Comparison of ENCODE assay signal across 22 cellular contexts in genomic region chr11:120500414-120500936, GRCh38. TPM values are rescaled to one million over a fixed set of nuclear protein-coding genes. Genes with fewer than 3 reads are reported as not detected.
DNase-seq lines count a peak whose midpoint lies in the region; ATAC-seq and TF ChIP-seq lines count a peak whose summit lies in the region.
"Had no signal": no experiment of that assay in that cellular context is flagged by ENCODE, and none has a peak within 500 bp of the region (broad histone marks: within the 10 kb centered on the region; RNA-seq: fewer than 3 reads in every experiment).

No MANE protein-coding gene starts in this region.

- CTCF ChIA-PET in SK-N-SH (lab: Yijun Ruan, JAX) (interaction anchor here (0.8 to 4.6 kb wide), 6 partner anchors 11 to 184 kb away, joined by 3 to 42 read pairs (median 8); partner anchors contain the start of gene GRIK4), Calu3 (lab: Charles Lee) (interaction anchor here (1.2 kb wide), 1 partner anchor 165 kb away, joined by 3 read pairs; no protein-coding TSS in a partner anchor)

- H3K4me3 Mint-ChIP-seq in Calu3 (ENCODE audit: low read depth, unreplicated experiment) = no peak overlapping the region
- H3K4me3 Mint-ChIP-seq: activated CD8-positive, alpha-beta memory T cell treated with anti-CD3 and anti-CD28 coated beads, Interleukin-2, amount 10 ng/mL, durations not matched to agents 7 days and 5 days; CD8-positive, alpha-beta memory T cell; mesothelial cell of epicardium; stimulated activated effector memory CD8-positive, alpha-beta T cell treated with anti-CD3 and anti-CD28 coated beads, Interleukin-12 subunit alpha, Interleukin-12 subunit beta, amount 100 ng/mL, for 72 hours had no signal

- H3K36me3 ChIP-seq in SK-N-SH (replicated peaks in 1 of 2; ENCODE audit: control insufficient read depth in 1 of 2, insufficient read depth in 2 of 2, low read length in 1 of 2) = no peaks in the 10 kb centered on the region
- H3K36me3 ChIP-seq in brain microvascular endothelial cell (replicated peaks) = peaks cover 1% of the 10 kb centered on the region
- H3K36me3 ChIP-seq: transverse colon had no signal

- TF ChIP-seq EP300 in SK-N-SH (IDR thresholded peaks at IDR 0.05; ENCODE audit: borderline replicate concordance in 1 of 2, low read depth in 1 of 2, low read length in 1 of 2) = no peak

- peaks cover 11% of the 10 kb centered on the region for H3K27me3 Mint-ChIP-seq in Calu3 (ENCODE audit: unreplicated experiment)

- no peaks in the 10 kb centered on the region for H3K9me2 ChIP-seq in SK-N-SH

- no peaks in the 10 kb centered on the region for H3K4me1 ChIP-seq in SK-N-SH (ENCODE audit: control insufficient read depth in 1 of 2, insufficient read depth in 2 of 2, low read depth in 1 of 2, low read length in 1 of 2)
- H3K4me1 ChIP-seq: transverse colon had no signal

- TF ChIP-seq CTCF in SK-N-SH (IDR thresholded peaks at IDR 0.05) = no peak
- TF ChIP-seq CTCF in brain microvascular endothelial cell (IDR thresholded peaks at IDR 0.05; ENCODE audit: low read depth, low read length, missing control alignments) = peak; percentile 10
- no peak for TF ChIP-seq CTCF in Calu3 (IDR thresholded peaks at IDR 0.05; ENCODE audit: unreplicated experiment)

- POLR2A ChIA-PET in SK-N-SH (lab: Yijun Ruan, JAX) = interaction anchor here (0.6 kb wide), 1 partner anchor 8 kb away, joined by 3 read pairs; no protein-coding TSS in a partner anchor

- H3K9ac ChIP-seq in SK-N-SH = no peak overlapping the region

- peak; percentile 18; the same call in 1 of the 3 replicates for ATAC-seq in SK-N-SH treated with all-trans-retinoic acid at 6 μM for 48 hours
- ATAC-seq: activated CD4-positive, CD25-positive, alpha-beta regulatory T cell treated with anti-CD3 and anti-CD28 coated beads, Interleukin-2, amount 50 U/mL, for 24 hours; activated CD8-positive, alpha-beta memory T cell treated with anti-CD3 and anti-CD28 coated beads, Interleukin-2, amount 10 ng/mL, durations not matched to agents 7 days and 5 days; stimulated activated effector memory CD8-positive, alpha-beta T cell treated with anti-CD3 and anti-CD28 coated beads, Interleukin-12 subunit alpha, Interleukin-12 subunit beta, amount 100 ng/mL, for 72 hours had no signal

- no peaks in the 10 kb centered on the region for H3K9me3 ChIP-seq in SK-N-SH
- H3K9me3 ChIP-seq: transverse colon had no signal

- H4K20me1 ChIP-seq in SK-N-SH (ENCODE audit: insufficient read depth) = no peaks in the 10 kb centered on the region

- DNase-seq in SK-N-SH (no peak), brain microvascular endothelial cell (no peak), iPS-NIHi11 (ENCODE audit: low spot score) (peak; percentile 51), DMS79 (lab: John Stamatoyannopoulos, UW) (no peak), T-helper 2 cell (no peak), Calu3 (no peak)
- DNase-seq in stimulated activated CD4-positive, alpha-beta T cell treated with anti-CD3 and anti-CD28 coated beads, Interleukin-4, amount 100 ng/mL, for 1 hour = no peak
- DNase-seq: activated CD8-positive, alpha-beta memory T cell treated with anti-CD3 and anti-CD28 coated beads, Interleukin-2, amount 10 ng/mL, durations not matched to agents 7 days and 5 days; activated gamma-delta T cell; aorta; CD8-positive, alpha-beta memory T cell; HCEC 1CT; KBM-7; NCI-H1694; transverse colon had no signal

- H2AFZ ChIP-seq in SK-N-SH (ENCODE audit: low read depth) = no peak overlapping the region

- H3K27me3 ChIP-seq in SK-N-SH (ENCODE audit: insufficient read depth) = no peaks in the 10 kb centered on the region
- no peaks in the 10 kb centered on the region for H3K27me3 ChIP-seq in brain microvascular endothelial cell (replicated peaks)

- TF ChIP-seq RAD21 in SK-N-SH (IDR thresholded peaks at IDR 0.05; ENCODE audit: low read length) = no peak

- no peaks in the 10 kb centered on the region for H3K79me2 ChIP-seq in SK-N-SH (ENCODE audit: insufficient read depth)

- intact Hi-C loops in Calu3 (cut with micrococcal nuclease; ENCODE audit: unreplicated experiment) = loop anchor here (10.0 kb wide), 1 partner anchor 454 kb away; no protein-coding TSS in a partner anchor

- no peak overlapping the region for H3K27ac Mint-ChIP-seq in Calu3 (ENCODE audit: unreplicated experiment)
- H3K27ac Mint-ChIP-seq: activated CD8-positive, alpha-beta memory T cell treated with anti-CD3 and anti-CD28 coated beads, Interleukin-2, amount 10 ng/mL, durations not matched to agents 7 days and 5 days; CD8-positive, alpha-beta memory T cell; mesothelial cell of epicardium; stimulated activated effector memory CD8-positive, alpha-beta T cell treated with anti-CD3 and anti-CD28 coated beads, Interleukin-12 subunit alpha, Interleukin-12 subunit beta, amount 100 ng/mL, for 72 hours had no signal

- BruUV-seq in Calu3 (replicated peaks; lab: Mats Ljungman, UMichigan) = no TSS peak

- H3K4me2 ChIP-seq in SK-N-SH = no peak overlapping the region

- 89% methylated on average over 11 of the region's 11 CpGs for WGBS in SK-N-SH (ENCODE audit: low lambda C conversion rate)

- H3K4me3 ChIP-seq in SK-N-SH (ENCODE audit: low read depth in 2 of 2, low read length in 1 of 2) = no peak overlapping the region
- H3K4me3 ChIP-seq in brain microvascular endothelial cell (ENCODE audit: low read depth, low read length) = no peak overlapping the region
- H3K4me3 ChIP-seq: skin epidermis, transverse colon had no signal

- H3K27ac ChIP-seq in SK-N-SH (ENCODE audit: low read depth in 2 of 2, low read length in 1 of 2) = no peak overlapping the region
- no peak overlapping the region for H3K27ac ChIP-seq in brain microvascular endothelial cell
- H3K27ac ChIP-seq: skin epidermis, transverse colon had no signal

- in situ Hi-C loops in brain microvascular endothelial cell (cut with HindIII; ENCODE audit: low pct_ligation_motif_present, low sequenced_read_pairs) = loop anchor here (25.0 kb wide), 1 partner anchor 187 kb away; no protein-coding TSS in a partner anchor

- H3K9me3 Mint-ChIP-seq in Calu3 (ENCODE audit: low read depth, unreplicated experiment) = no peaks in the 10 kb centered on the region
- H3K9me3 Mint-ChIP-seq: CD8-positive, alpha-beta memory T cell; mesothelial cell of epicardium; stimulated activated effector memory CD8-positive, alpha-beta T cell treated with anti-CD3 and anti-CD28 coated beads, Interleukin-12 subunit alpha, Interleukin-12 subunit beta, amount 100 ng/mL, for 72 hours had no signal

- H3K4me1 Mint-ChIP-seq in Calu3 (ENCODE audit: low read depth, unreplicated experiment) = peaks cover 8% of the 10 kb centered on the region
- H3K4me1 Mint-ChIP-seq: activated CD8-positive, alpha-beta memory T cell treated with anti-CD3 and anti-CD28 coated beads, Interleukin-2, amount 10 ng/mL, durations not matched to agents 7 days and 5 days; CD8-positive, alpha-beta memory T cell; stimulated activated effector memory CD8-positive, alpha-beta T cell treated with anti-CD3 and anti-CD28 coated beads, Interleukin-12 subunit alpha, Interleukin-12 subunit beta, amount 100 ng/mL, for 72 hours had no signal

- peaks cover 5% of the 10 kb centered on the region for H3F3A ChIP-seq in SK-N-SH (replicated peaks; ENCODE audit: insufficient read depth)

- H3K36me3 Mint-ChIP-seq in Calu3 (ENCODE audit: insufficient read depth, unreplicated experiment) = peaks cover 4% of the 10 kb centered on the region
- H3K36me3 Mint-ChIP-seq: activated CD8-positive, alpha-beta memory T cell treated with anti-CD3 and anti-CD28 coated beads, Interleukin-2, amount 10 ng/mL, durations not matched to agents 7 days and 5 days; CD8-positive, alpha-beta memory T cell; mesothelial cell of epicardium; stimulated activated effector memory CD8-positive, alpha-beta T cell treated with anti-CD3 and anti-CD28 coated beads, Interleukin-12 subunit alpha, Interleukin-12 subunit beta, amount 100 ng/mL, for 72 hours had no signal

TF ChIP-seq in SK-N-SH treated with all-trans-retinoic acid at 6 μM for 48 hours, 23 proteins besides CTCF, POLR2A, EP300 and RAD21 (continues in another document):
- TF ChIP-seq TOX (CRISPR knock-in tag; IDR thresholded peaks at IDR 0.05; ENCODE audit: borderline replicate concordance) (no peak), POU6F1 (CRISPR knock-in tag; IDR thresholded peaks at IDR 0.05; ENCODE audit: borderline replicate concordance, low read depth) (no peak)

TF ChIP-seq in SK-N-SH, 30 proteins besides CTCF, POLR2A, EP300 and RAD21 (continues in another document):
- TF ChIP-seq SIN3A (IDR thresholded peaks at IDR 0.05; ENCODE audit: borderline replicate concordance, low read depth, low read length) = no peak
- TF ChIP-seq MXI1 (IDR thresholded peaks at IDR 0.05; ENCODE audit: low read depth, low read length) = no peak
- TF ChIP-seq MEF2A (IDR thresholded peaks at IDR 0.05; ENCODE audit: borderline replicate concordance, low read depth) = no peak
- no peak for TF ChIP-seq USF2 (IDR thresholded peaks at IDR 0.05; ENCODE audit: borderline replicate concordance, low read depth, low read length)
- no peak for TF ChIP-seq NRF1 (IDR thresholded peaks at IDR 0.05; ENCODE audit: low read depth, low read length)
- TF ChIP-seq IRF3 (IDR thresholded peaks at IDR 0.05; ENCODE audit: low read depth, low read length) = no peak
- TF ChIP-seq MAX (IDR thresholded peaks at IDR 0.05; ENCODE audit: low read depth) = no peak
- TF ChIP-seq RCOR1 (IDR thresholded peaks at IDR 0.05; ENCODE audit: low read length) = no peak
- TF ChIP-seq NFIC (IDR thresholded peaks at IDR 0.05; ENCODE audit: borderline replicate concordance) = no peak

RNA-seq across cellular contexts. Expression of gene GRIK4, which starts 11.1 kb away (rescaled TPM):
- polyA plus RNA-seq in SK-N-SH (2012; rRNA removed) = 0.02 and 0.03 TPM in 2 replicates
- polyA plus RNA-seq in SK-N-SH (2012; cell fraction: cytosol; rRNA removed) = 0.01 and 0.04 TPM in 2 replicates
- 0.04 TPM in 2 replicates for polyA plus RNA-seq in SK-N-SH (2012; cell fraction: nucleus; rRNA removed)
- 0.12 TPM in 1 of 2 replicates, not detected in the other for total RNA-seq in Calu3 (2022)
- total RNA-seq: A673; aorta; T-helper 1 cell treated with Interleukin-12 subunit alpha and Interleukin-12 subunit beta and Interleukin-4 antibody, amounts not matched to agents 30 ng/mL and 1 ng/mL, for 36 hours had no signal
- polyA plus RNA-seq: aorta; CD8-positive, alpha-beta memory T cell had no signal
